ENCODE assay signal across 1 cellular context in genomic region chr22:20510811-20511577, GRCh38.
TF ChIP-seq lines count a peak whose summit lies in the region.

No MANE protein-coding gene starts in this region.

TF ChIP-seq in IMR-90, 13 proteins besides CTCF, POLR2A, EP300 and RAD21 (continued from another document):
- TF ChIP-seq CHD1 (IDR thresholded peaks at IDR 0.05; ENCODE audit: low read depth, low read length) (no peak), MXI1 (IDR thresholded peaks at IDR 0.05; ENCODE audit: borderline replicate concordance, low read depth, low read length) (no peak), USF2 (IDR thresholded peaks at IDR 0.05; ENCODE audit: low read depth, low read length) (no peak)
